ENCODE assay signal across 29 cellular contexts in genomic region chr18:34816183-34816582, GRCh38.
"Had no signal": no experiment of that assay in that cellular context is flagged by ENCODE, and none has a peak within 500 bp of the region (broad histone marks: within the 10 kb centered on the region; RNA-seq: fewer than 3 reads in every experiment).

No MANE protein-coding gene starts in this region.

- ATAC-seq: activated CD4-positive, alpha-beta T cell treated with anti-CD3 and anti-CD28 coated beads for 36 hours; activated naive CD8-positive, alpha-beta T cell treated with anti-CD3 and anti-CD28 coated beads, Interleukin-2, amount 50 U/mL, for 24 hours; activated T-cell treated with anti-CD3 and anti-CD28 coated beads, Interleukin-2, amount 50 U/mL, for 72 hours; body of pancreas; esophagus mucosa; heart left ventricle had no signal

- H3K36me3 Mint-ChIP-seq: activated naive CD4-positive, alpha-beta T cell treated with anti-CD3 and anti-CD28 coated beads, Interleukin-2, amount 50 U/mL, for 24 hours; activated naive CD8-positive, alpha-beta T cell treated with anti-CD3 and anti-CD28 coated beads for 36 hours had no signal

- H3K27ac Mint-ChIP-seq: activated CD4-positive, alpha-beta memory T cell treated with anti-CD3 and anti-CD28 coated beads, Interleukin-2, amount 10 ng/mL, durations not matched to agents 7 days and 5 days; activated CD4-positive, alpha-beta T cell treated with anti-CD3 and anti-CD28 coated beads for 36 hours; activated CD4-positive, alpha-beta T cell treated with anti-CD3 and anti-CD28 coated beads, Interleukin-2, amount 10 ng/mL, durations not matched to agents 24 days and 14 days; activated naive CD4-positive, alpha-beta T cell treated with anti-CD3 and anti-CD28 coated beads, Interleukin-2, amount 50 U/mL, for 24 hours; activated naive CD8-positive, alpha-beta T cell treated with anti-CD3 and anti-CD28 coated beads for 36 hours; activated naive CD8-positive, alpha-beta T cell treated with anti-CD3 and anti-CD28 coated beads, Interleukin-2, amount 50 U/mL, for 24 hours; activated T-cell treated with anti-CD3 and anti-CD28 coated beads, Interleukin-2, amount 50 U/mL, for 24 hours; activated T-cell treated with anti-CD3 and anti-CD28 coated beads, Interleukin-2, amount 50 U/mL, for 72 hours; dendritic cell treated with granulocyte-macrophage colony-stimulating factor and Interleukin-4, amounts not matched to agents 40 ng/mL and 50 ng/mL, for 4 days; endodermal cell had no signal

- H3K9me3 ChIP-seq: adrenal gland, body of pancreas, heart left ventricle had no signal

- H3K4me3 Mint-ChIP-seq: activated CD4-positive, alpha-beta memory T cell treated with anti-CD3 and anti-CD28 coated beads, Interleukin-2, amount 10 ng/mL, durations not matched to agents 7 days and 5 days; activated CD4-positive, alpha-beta T cell treated with anti-CD3 and anti-CD28 coated beads for 36 hours; activated CD4-positive, alpha-beta T cell treated with anti-CD3 and anti-CD28 coated beads, Interleukin-2, amount 10 ng/mL, durations not matched to agents 24 days and 14 days; activated naive CD4-positive, alpha-beta T cell treated with anti-CD3 and anti-CD28 coated beads, Interleukin-2, amount 50 U/mL, for 24 hours; activated naive CD8-positive, alpha-beta T cell treated with anti-CD3 and anti-CD28 coated beads for 36 hours; activated naive CD8-positive, alpha-beta T cell treated with anti-CD3 and anti-CD28 coated beads, Interleukin-2, amount 50 U/mL, for 24 hours; activated T-cell treated with anti-CD3 and anti-CD28 coated beads, Interleukin-2, amount 50 U/mL, for 24 hours; activated T-cell treated with anti-CD3 and anti-CD28 coated beads, Interleukin-2, amount 50 U/mL, for 72 hours; dendritic cell treated with granulocyte-macrophage colony-stimulating factor and Interleukin-4, amounts not matched to agents 40 ng/mL and 50 ng/mL, for 4 days; endodermal cell had no signal

- H3K36me3 ChIP-seq: adrenal gland had no signal

- H3K4me3 ChIP-seq: adrenal gland, body of pancreas, coronary artery, heart left ventricle had no signal

- H3K4me1 ChIP-seq: adrenal gland had no signal

- H3K27me3 Mint-ChIP-seq: dendritic cell treated with granulocyte-macrophage colony-stimulating factor and Interleukin-4, amounts not matched to agents 40 ng/mL and 50 ng/mL, for 4 days had no signal

- H3K4me1 Mint-ChIP-seq: activated CD4-positive, alpha-beta memory T cell treated with anti-CD3 and anti-CD28 coated beads, Interleukin-2, amount 10 ng/mL, durations not matched to agents 7 days and 5 days; activated CD4-positive, alpha-beta T cell treated with anti-CD3 and anti-CD28 coated beads for 36 hours; activated CD4-positive, alpha-beta T cell treated with anti-CD3 and anti-CD28 coated beads, Interleukin-2, amount 10 ng/mL, durations not matched to agents 24 days and 14 days; activated naive CD4-positive, alpha-beta T cell treated with anti-CD3 and anti-CD28 coated beads, Interleukin-2, amount 50 U/mL, for 24 hours; activated naive CD8-positive, alpha-beta T cell treated with anti-CD3 and anti-CD28 coated beads for 36 hours; activated naive CD8-positive, alpha-beta T cell treated with anti-CD3 and anti-CD28 coated beads, Interleukin-2, amount 50 U/mL, for 24 hours had no signal

- H3K9me3 Mint-ChIP-seq: activated CD4-positive, alpha-beta memory T cell treated with anti-CD3 and anti-CD28 coated beads, Interleukin-2, amount 10 ng/mL, durations not matched to agents 7 days and 5 days; activated CD4-positive, alpha-beta T cell treated with anti-CD3 and anti-CD28 coated beads, Interleukin-2, amount 10 ng/mL, durations not matched to agents 24 days and 14 days; activated naive CD4-positive, alpha-beta T cell treated with anti-CD3 and anti-CD28 coated beads, Interleukin-2, amount 50 U/mL, for 24 hours; activated naive CD8-positive, alpha-beta T cell treated with anti-CD3 and anti-CD28 coated beads for 36 hours; activated naive CD8-positive, alpha-beta T cell treated with anti-CD3 and anti-CD28 coated beads, Interleukin-2, amount 50 U/mL, for 24 hours; activated T-cell treated with anti-CD3 and anti-CD28 coated beads, Interleukin-2, amount 50 U/mL, for 24 hours; activated T-cell treated with anti-CD3 and anti-CD28 coated beads, Interleukin-2, amount 50 U/mL, for 72 hours; dendritic cell treated with granulocyte-macrophage colony-stimulating factor and Interleukin-4, amounts not matched to agents 40 ng/mL and 50 ng/mL, for 4 days; endodermal cell had no signal

- H3K27ac ChIP-seq: adrenal gland, body of pancreas, coronary artery had no signal

- DNase-seq: activated CD4-positive, alpha-beta memory T cell treated with anti-CD3 and anti-CD28 coated beads, Interleukin-2, amount 10 ng/mL, durations not matched to agents 7 days and 5 days; activated CD4-positive, alpha-beta T cell treated with anti-CD3 and anti-CD28 coated beads for 36 hours; activated CD4-positive, alpha-beta T cell treated with anti-CD3 and anti-CD28 coated beads, Interleukin-2, amount 10 ng/mL, durations not matched to agents 24 days and 14 days; activated CD4-positive, CD25-positive, alpha-beta regulatory T cell; activated CD4-positive, CD25-positive, alpha-beta regulatory T cell treated with anti-CD3 and anti-CD28 coated beads, Interleukin-2, amount 50 U/mL, for 72 hours; activated CD8-positive, alpha-beta memory T cell treated with anti-CD3 and anti-CD28 coated beads, Interleukin-2, amount 50 U/mL, for 48 hours; activated gamma-delta T cell; activated naive CD4-positive, alpha-beta T cell; activated naive CD8-positive, alpha-beta T cell treated with anti-CD3 and anti-CD28 coated beads for 36 hours; activated naive CD8-positive, alpha-beta T cell treated with anti-CD3 and anti-CD28 coated beads, Interleukin-2, amount 50 U/mL, for 24 hours; activated T-cell treated with anti-CD3 and anti-CD28 coated beads for 4 hours; activated T-cell treated with anti-CD3 and anti-CD28 coated beads, Interleukin-2, amount 50 U/mL, for 24 hours; activated T-cell treated with anti-CD3 and anti-CD28 coated beads, Interleukin-2, amount 50 U/mL, for 72 hours; adrenal gland; amygdala; aorta; body of pancreas; central memory CD4-positive, alpha-beta T cell; cerebellar nuclear complex; effector CD8-positive, alpha-beta T cell; endodermal cell; foreskin fibroblast; glutamatergic neuron; heart left ventricle; T-helper 2 cell had no signal

- H3K27me3 ChIP-seq: adrenal gland, body of pancreas, heart left ventricle had no signal
